In the genomic region with DNA sequence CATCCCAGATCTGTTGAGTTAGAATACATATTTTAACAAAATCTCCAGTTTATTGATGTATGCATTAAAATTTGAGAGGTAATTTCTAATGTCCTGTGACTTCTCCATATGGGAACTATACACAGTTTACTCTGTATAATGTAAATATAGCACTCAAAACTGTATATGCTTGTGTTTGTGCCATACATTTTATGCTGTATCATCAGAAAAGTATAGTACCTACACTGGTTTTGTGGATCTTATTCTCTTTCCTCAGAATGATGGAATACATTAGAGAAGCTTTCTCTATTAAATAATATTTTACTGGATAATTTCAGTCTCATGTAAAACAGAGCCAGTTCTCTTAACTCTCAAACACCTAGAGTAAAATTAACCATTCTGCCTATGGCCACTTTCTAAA, we compare ENCODE assay signal across 2 cellular contexts.
A peak's percentile ranks its signal among the peaks of the same experiment; 100 is the strongest.
TF ChIP-seq lines count a peak whose summit lies in the region.

No MANE protein-coding gene starts in this region.

TF ChIP-seq in IMR-90, 13 proteins besides CTCF, POLR2A, EP300 and RAD21:
- TF ChIP-seq CHD1 (IDR thresholded peaks at IDR 0.05; ENCODE audit: low read depth, low read length) (no peak), MAFK (IDR thresholded peaks at IDR 0.05; ENCODE audit: low read depth, low read length) (peak; percentile 91)

TF ChIP-seq in H1, 55 proteins besides CTCF, POLR2A, EP300 and RAD21:
- TF ChIP-seq TAF1 (IDR thresholded peaks at IDR 0.05; ENCODE audit: low read depth, low read length) (no peak), MAFK (IDR thresholded peaks at IDR 0.05; ENCODE audit: low read depth, low read length) (0 out of 2 replicates have a peak, but pooled peaks have one; percentile 5)
